11 cellular contexts compared by ENCODE assay signal in the genomic region with DNA sequence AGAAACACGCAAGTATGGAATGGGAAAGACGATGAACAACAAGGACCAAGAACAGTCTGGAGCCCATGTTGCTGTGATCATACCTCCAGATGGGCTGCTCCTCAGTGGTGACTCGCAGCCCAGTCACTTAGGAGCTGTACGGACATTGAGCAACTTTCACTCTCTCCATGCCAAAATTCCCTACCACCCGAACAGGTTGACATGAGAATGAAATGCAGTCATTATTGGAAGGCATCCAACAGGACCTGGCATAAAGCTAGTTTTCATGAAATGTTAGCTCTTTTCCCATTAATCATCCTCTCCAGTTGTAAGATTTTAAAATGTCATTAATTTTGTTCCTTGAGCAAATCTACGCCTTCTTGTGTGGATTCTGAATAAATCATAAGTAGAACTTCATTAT.
A peak's percentile ranks its signal among the peaks of the same experiment; 100 is the strongest.
DNase-seq lines count a peak whose midpoint lies in the region; ATAC-seq and TF ChIP-seq lines count a peak whose summit lies in the region.
"Had no signal": no experiment of that assay in that cellular context is flagged by ENCODE, and none has a peak within 500 bp of the region (broad histone marks: within the 10 kb centered on the region; RNA-seq: fewer than 3 reads in every experiment).

No MANE protein-coding gene starts in this region.

- POLR2A ChIA-PET in PC-9 (lab: Charles Lee; ENCODE audit: unreplicated experiment) = no interaction called here
- POLR2A ChIA-PET in activated CD4-positive, alpha-beta T cell treated with anti-CD3 and anti-CD28 coated beads, Interleukin-2, amount 10 ng/mL, durations not matched to agents 7 days and 5 days (lab: Charles Lee) = no interaction called here

- peak; percentile 95 for ATAC-seq in esophagus mucosa
- no peak for ATAC-seq in GM19035 (IDR thresholded peaks at IDR 0.05; ENCODE audit: unreplicated experiment)
- ATAC-seq: GM12878 had no signal

- H3K27ac ChIP-seq in PC-9 = no peak overlapping the region

- H2AFZ ChIP-seq in PC-9 = no peak overlapping the region

- intact Hi-C loops in PC-9 (cut with micrococcal nuclease; ENCODE audit: unreplicated experiment) = no loop called here

- no peak overlapping the region for H3K27ac Mint-ChIP-seq in activated CD4-positive, alpha-beta T cell treated with anti-CD3 and anti-CD28 coated beads, Interleukin-2, amount 10 ng/mL, durations not matched to agents 7 days and 5 days
- H3K27ac Mint-ChIP-seq in nephron progenitor cell = no peak overlapping the region

- no peaks in the 10 kb centered on the region for H3K9me2 ChIP-seq in PC-9 (ENCODE audit: insufficient read depth)

- H3K27me3 Mint-ChIP-seq in activated CD4-positive, alpha-beta T cell treated with anti-CD3 and anti-CD28 coated beads, Interleukin-2, amount 10 ng/mL, durations not matched to agents 7 days and 5 days = no peaks in the 10 kb centered on the region
- H3K27me3 Mint-ChIP-seq in nephron progenitor cell (ENCODE audit: low read depth, poor library complexity) = peaks cover 3% of the 10 kb centered on the region

- DNase-seq in GM04504 (ENCODE audit: low read depth) = peak; percentile 35
- DNase-seq in PC-9 = peak in 1 of 2 experiments; percentile 62
- DNase-seq in skeletal muscle cell (ENCODE audit: low read depth) = peak; percentile 96
- DNase-seq in activated effector memory CD4-positive, alpha-beta T cell treated with Interleukin-2 at 50 U/mL for 16 hours = no peak
- no peak for DNase-seq in activated CD4-positive, alpha-beta T cell treated with anti-CD3 and anti-CD28 coated beads, Interleukin-2, amount 10 ng/mL, durations not matched to agents 7 days and 5 days
- no peak for DNase-seq in nephron progenitor cell
- DNase-seq: effector memory CD4-positive, alpha-beta T cell; stimulated activated CD4-positive, alpha-beta T cell treated with anti-CD3 and anti-CD28 coated beads, Interleukin-2, amount 100 ng/mL, for 24 hours had no signal

- no peaks in the 10 kb centered on the region for H3K9me3 ChIP-seq in PC-9 (ENCODE audit: insufficient read depth, low read depth)

- no TSS peak for BruUV-seq in PC-9 (replicated peaks; lab: Mats Ljungman, UMichigan)

- no peaks in the 10 kb centered on the region for H3F3A ChIP-seq in PC-9 (ENCODE audit: insufficient read depth, low read depth)

- TF ChIP-seq CTCF in PC-9 (conservative IDR thresholded peaks at IDR 0.05) (no peak), nephron progenitor cell (IDR thresholded peaks at IDR 0.05) (no peak)

- H3K36me3 ChIP-seq in PC-9 (ENCODE audit: low read depth) = no peaks in the 10 kb centered on the region

- CTCF ChIA-PET in PC-9 (lab: Charles Lee) = no interaction called here
- CTCF ChIA-PET in activated CD4-positive, alpha-beta T cell treated with anti-CD3 and anti-CD28 coated beads, Interleukin-2, amount 10 ng/mL, durations not matched to agents 7 days and 5 days (lab: Charles Lee) = no interaction called here

- H4K20me1 ChIP-seq in PC-9 (ENCODE audit: insufficient read depth) = no peaks in the 10 kb centered on the region

- no peak overlapping the region for H3K4me3 Mint-ChIP-seq in activated CD4-positive, alpha-beta T cell treated with anti-CD3 and anti-CD28 coated beads, Interleukin-2, amount 10 ng/mL, durations not matched to agents 7 days and 5 days
- H3K4me3 Mint-ChIP-seq in nephron progenitor cell = no peak overlapping the region

- no peaks in the 10 kb centered on the region for H3K4me1 ChIP-seq in PC-9 (replicated peaks; ENCODE audit: insufficient read depth)

- H3K4me3 ChIP-seq in PC-9 = no peak overlapping the region
- H3K4me3 ChIP-seq in skeletal muscle cell (ENCODE audit: low read depth, low read length) = no peak overlapping the region
- H3K4me3 ChIP-seq: GM12878 had no signal

- H3K27me3 ChIP-seq in PC-9 (ENCODE audit: insufficient read depth, low read depth) = no peaks in the 10 kb centered on the region

- H3K4me2 ChIP-seq in PC-9 = 0 out of 2 replicates have a peak overlapping the region, but pooled peaks have one; percentile 13

- no peaks in the 10 kb centered on the region for H3K36me3 Mint-ChIP-seq in activated CD4-positive, alpha-beta T cell treated with anti-CD3 and anti-CD28 coated beads, Interleukin-2, amount 10 ng/mL, durations not matched to agents 7 days and 5 days (ENCODE audit: low read depth)
- H3K36me3 Mint-ChIP-seq in nephron progenitor cell (ENCODE audit: low read depth) = peaks cover 9% of the 10 kb centered on the region

- no peaks in the 10 kb centered on the region for H3K9me3 Mint-ChIP-seq in activated CD4-positive, alpha-beta T cell treated with anti-CD3 and anti-CD28 coated beads, Interleukin-2, amount 10 ng/mL, durations not matched to agents 7 days and 5 days
- peaks cover 40% of the 10 kb centered on the region for H3K9me3 Mint-ChIP-seq in nephron progenitor cell

- H3K79me2 ChIP-seq in PC-9 (ENCODE audit: low read depth) = no peaks in the 10 kb centered on the region

- H3K4me1 Mint-ChIP-seq in activated CD4-positive, alpha-beta T cell treated with anti-CD3 and anti-CD28 coated beads, Interleukin-2, amount 10 ng/mL, durations not matched to agents 7 days and 5 days = no peaks in the 10 kb centered on the region
- no peaks in the 10 kb centered on the region for H3K4me1 Mint-ChIP-seq in nephron progenitor cell

Comparison
In these comparisons a context has a peak if more than half of its experiments do, and no peak if none do; other contexts are left out.
1. DNase-seq: peak in GM04504 (single experiment) and skeletal muscle cell (single experiment); none in activated effector memory CD4-positive, alpha-beta T cell treated with Interleukin-2 at 50 U/mL for 16 hours (single experiment), activated CD4-positive, alpha-beta T cell treated with anti-CD3 and anti-CD28 coated beads, Interleukin-2, amount 10 ng/mL, durations not matched to agents 7 days and 5 days (single experiment) and nephron progenitor cell (single experiment).